In the genomic region with DNA sequence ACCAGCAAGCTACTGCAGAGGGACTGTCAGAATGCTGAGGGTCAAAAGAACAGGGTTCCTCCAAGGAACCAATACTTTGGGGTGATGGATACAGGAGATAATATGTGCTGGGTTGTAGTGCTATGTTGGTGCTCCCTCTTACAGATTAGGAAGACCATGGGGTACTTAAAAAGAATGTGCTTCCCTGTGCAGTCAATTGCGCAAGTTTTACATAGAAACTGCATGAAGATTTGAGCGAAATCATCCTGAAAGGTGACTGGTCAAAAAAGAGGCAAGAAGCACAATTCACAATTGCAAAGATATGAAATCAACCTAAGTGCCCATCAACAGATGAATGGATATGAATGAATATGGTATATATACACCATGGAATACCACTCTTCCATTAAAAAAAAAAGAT, we compare ENCODE assay signal across 36 cellular contexts. TPM values are rescaled to one million over a fixed set of nuclear protein-coding genes. Genes with fewer than 3 reads are reported as not detected.
"Had no signal": no experiment of that assay in that cellular context is flagged by ENCODE, and none has a peak within 500 bp of the region (broad histone marks: within the 10 kb centered on the region; RNA-seq: fewer than 3 reads in every experiment).

No MANE protein-coding gene starts in this region.

- H3K4me1 ChIP-seq: parathyroid adenoma, spleen, suprapubic skin, testis, tibial artery, transverse colon, upper lobe of right lung, uterus had no signal

- H3K79me2 ChIP-seq: parathyroid adenoma had no signal

- H3K4me3 ChIP-seq: ovary, psoas muscle, skin epidermis, smooth muscle cell, spleen, suprapubic skin, testis, tibial artery, transverse colon, upper lobe of right lung, uterus had no signal

- H3K27me3 Mint-ChIP-seq: stimulated activated naive CD8-positive, alpha-beta T cell treated with anti-CD3 and anti-CD28 coated beads, Interleukin-15, amount 100 ng/mL, for 72 hours had no signal

- DNase-seq: naive thymus-derived CD8-positive, alpha-beta T cell; nephron progenitor cell; nucleus accumbens; ovary; posterior cingulate gyrus; psoas muscle; right cardiac atrium; spleen; stimulated activated CD4-positive, alpha-beta T cell treated with anti-CD3 and anti-CD28 coated beads, Interleukin-12 subunit alpha, Interleukin-12 subunit beta, amount 100 ng/mL, for 4 hours; stimulated activated CD4-positive, alpha-beta T cell treated with anti-CD3 and anti-CD28 coated beads, Interleukin-1b, Interleukin-23, amount 100 ng/mL, for 48 hours; stimulated activated CD4-positive, alpha-beta T cell treated with anti-CD3 and anti-CD28 coated beads, Interleukin-4, amount 100 ng/mL, for 1 hour; stimulated activated CD4-positive, alpha-beta T cell treated with anti-CD3 and anti-CD28 coated beads, Interleukin-4, amount 100 ng/mL, for 4 hours; stimulated activated CD8-positive, alpha-beta memory T cell treated with anti-CD3 and anti-CD28 coated beads, Interleukin-4, amount 100 ng/mL, for 48 hours; stimulated activated naive CD4-positive, alpha-beta T cell; stimulated activated naive CD8-positive, alpha-beta T cell treated with anti-CD3 and anti-CD28 coated beads, Interleukin-15, amount 100 ng/mL, for 72 hours; stimulated activated naive CD8-positive, alpha-beta T cell treated with anti-CD3 and anti-CD28 coated beads, Interleukin-15, Interleukin-2, amounts not matched to agents 100 U/mL and 50 U/mL, for 24 hours; substantia nigra; testis; tibial artery; transverse colon; upper lobe of right lung; uterus had no signal

- H3K36me3 ChIP-seq: neutrophil, ovary, spleen, suprapubic skin, tibial artery, transverse colon, upper lobe of right lung, uterus had no signal

- H3K4me1 Mint-ChIP-seq: naive thymus-derived CD8-positive, alpha-beta T cell; stimulated activated memory B cell treated with anti-CD40 and anti-IgM and Interleukin-4, amounts not matched to agents 10 μg/mL and 1 μg/mL and 100 μg/mL, for 72 hours; stimulated activated naive CD8-positive, alpha-beta T cell treated with anti-CD3 and anti-CD28 coated beads, Interleukin-15, amount 100 ng/mL, for 72 hours had no signal

- H3K27me3 ChIP-seq: neutrophil, ovary, spleen, suprapubic skin, testis, tibial artery, transverse colon, upper lobe of right lung, uterus had no signal

- H2AFZ ChIP-seq: parathyroid adenoma had no signal

- H3K9me3 ChIP-seq: neutrophil, ovary, psoas muscle, spleen, suprapubic skin, testis, tibial artery, transverse colon, upper lobe of right lung, uterus had no signal

- H3K27ac ChIP-seq: neutrophil, ovary, parathyroid adenoma, psoas muscle, skin epidermis, spleen, suprapubic skin, testis, tibial artery, transverse colon, upper lobe of right lung, uterus had no signal

- H3K4me2 ChIP-seq: smooth muscle cell had no signal

- H3K4me3 Mint-ChIP-seq: naive thymus-derived CD8-positive, alpha-beta T cell; natural killer cell treated with Interleukin-12 subunit alpha and Interleukin-12 subunit beta and Interleukin-15 and Interleukin-18, amount 100 ng/mL, for 72 hours; nephron progenitor cell; neural crest cell; stimulated activated memory B cell treated with anti-CD40 and anti-IgM and Interleukin-4, amounts not matched to agents 10 μg/mL and 1 μg/mL and 100 μg/mL, for 72 hours; stimulated activated naive CD8-positive, alpha-beta T cell treated with anti-CD3 and anti-CD28 coated beads, Interleukin-15, amount 100 ng/mL, for 72 hours; type B pancreatic cell had no signal

- H3K9ac ChIP-seq: parathyroid adenoma had no signal

- H3K9me3 Mint-ChIP-seq: natural killer cell treated with Interleukin-12 subunit alpha and Interleukin-12 subunit beta and Interleukin-15 and Interleukin-18, amount 100 ng/mL, for 72 hours; nephron progenitor cell; neural crest cell; stimulated activated memory B cell treated with anti-CD40 and anti-IgM and Interleukin-4, amounts not matched to agents 10 μg/mL and 1 μg/mL and 100 μg/mL, for 72 hours; stimulated activated naive CD8-positive, alpha-beta T cell treated with anti-CD3 and anti-CD28 coated beads, Interleukin-15, amount 100 ng/mL, for 72 hours; type B pancreatic cell had no signal

- H3K36me3 Mint-ChIP-seq: naive thymus-derived CD8-positive, alpha-beta T cell; natural killer cell treated with Interleukin-12 subunit alpha and Interleukin-12 subunit beta and Interleukin-15 and Interleukin-18, amount 100 ng/mL, for 72 hours; stimulated activated memory B cell treated with anti-CD40 and anti-IgM and Interleukin-4, amounts not matched to agents 10 μg/mL and 1 μg/mL and 100 μg/mL, for 72 hours; type B pancreatic cell had no signal

- ATAC-seq: naive thymus-derived CD8-positive, alpha-beta T cell; natural killer cell treated with Interleukin-12 subunit alpha and Interleukin-12 subunit beta and Interleukin-15 and Interleukin-18, amount 100 ng/mL, for 72 hours; psoas muscle; right cardiac atrium; sciatic nerve; stimulated activated memory B cell treated with anti-CD40 and anti-IgM and Interleukin-4, amounts not matched to agents 10 μg/mL and 1 μg/mL and 100 μg/mL, for 72 hours; stimulated activated naive CD8-positive, alpha-beta T cell treated with anti-CD3 and anti-CD28 coated beads, Interleukin-15, amount 100 ng/mL, for 72 hours; stimulated activated naive CD8-positive, alpha-beta T cell treated with anti-CD3 and anti-CD28 coated beads, Interleukin-15, Interleukin-2, amounts not matched to agents 100 U/mL and 50 U/mL, for 24 hours; upper lobe of right lung had no signal

- H3K27ac Mint-ChIP-seq: natural killer cell treated with Interleukin-12 subunit alpha and Interleukin-12 subunit beta and Interleukin-15 and Interleukin-18, amount 100 ng/mL, for 72 hours; nephron progenitor cell; progenitor cell of endocrine pancreas; stimulated activated memory B cell treated with anti-CD40 and anti-IgM and Interleukin-4, amounts not matched to agents 10 μg/mL and 1 μg/mL and 100 μg/mL, for 72 hours; type B pancreatic cell had no signal

RNA-seq across cellular contexts. Expression of a gene that starts 33.9 kb away (rescaled TPM):
- total RNA-seq: naive thymus-derived CD8-positive, alpha-beta T cell; natural killer cell treated with Interleukin-12 subunit alpha and Interleukin-12 subunit beta and Interleukin-15 and Interleukin-18, amount 100 ng/mL, for 72 hours; omental fat pad; ovary; progenitor cell of endocrine pancreas; renal cortical epithelial cell; right cardiac atrium; smooth muscle cell; spleen; upper lobe of right lung; urinary bladder had no signal
- polyA plus RNA-seq: naive thymus-derived CD8-positive, alpha-beta T cell; right cardiac atrium; smooth muscle cell; spleen had no signal
